Comparison of ENCODE assay signal across 19 cellular contexts in genomic region chr3:294096-294495, GRCh38.
DNase-seq lines count a peak whose midpoint lies in the region; ATAC-seq and TF ChIP-seq lines count a peak whose summit lies in the region.
"Had no signal": no experiment of that assay in that cellular context is flagged by ENCODE, and none has a peak within 500 bp of the region (broad histone marks: within the 10 kb centered on the region; RNA-seq: fewer than 3 reads in every experiment).

No MANE protein-coding gene starts in this region.

- H3K36me3 ChIP-seq in upper lobe of right lung = no peaks in the 10 kb centered on the region
- H3K36me3 ChIP-seq: BLaER1 had no signal

- H3K27ac ChIP-seq in epithelial cell of prostate (peak overlapping the region; percentile 79), upper lobe of right lung (no peak overlapping the region), dorsolateral prefrontal cortex (no peak overlapping the region)
- H3K27ac ChIP-seq: BLaER1, HL-60, PC-9 had no signal

- TF ChIP-seq CTCF in upper lobe of right lung (IDR thresholded peaks at IDR 0.05) (no peak), dorsolateral prefrontal cortex (IDR thresholded peaks at IDR 0.05 in 54 of 56, conservative IDR thresholded peaks at IDR 0.05 in 2 of 56; ENCODE audit: low read depth in 1 of 56, partially characterized antibody in 56 of 56) (no peak)

- intact Hi-C loops in upper lobe of right lung (cut with DNase I) (no loop called here), dorsolateral prefrontal cortex (cut with DNase I) (no loop called here)

- no peak overlapping the region for H3K4me3 ChIP-seq in upper lobe of right lung
- no peak overlapping the region for H3K4me3 ChIP-seq in dorsolateral prefrontal cortex
- H3K4me3 ChIP-seq: BLaER1, PC-9 had no signal

- peak; percentile 58 for ATAC-seq in upper lobe of right lung

- H3K9me3 ChIP-seq in upper lobe of right lung = no peaks in the 10 kb centered on the region
- H3K9me3 ChIP-seq: BLaER1 had no signal

- no peaks in the 10 kb centered on the region for H3K27me3 ChIP-seq in upper lobe of right lung
- H3K27me3 ChIP-seq in dorsolateral prefrontal cortex = peaks cover 0 to 4% (median 0%) of the 10 kb centered on the region in 45 donors
- H3K27me3 ChIP-seq: BLaER1 had no signal

- no peaks in the 10 kb centered on the region for H3K4me1 ChIP-seq in upper lobe of right lung

- DNase-seq in NCI-H510A treated with DMSO at 0.1 percent for 48 hours (lab: John Stamatoyannopoulos, UW) (peak; percentile 79), NCI-H510A (lab: John Stamatoyannopoulos, UW) (no peak), NCI-H2029 (lab: John Stamatoyannopoulos, UW) (peak; percentile 93), epithelial cell of prostate (ENCODE audit: low read depth, low spot score) (peak; percentile 96), upper lobe of right lung (no peak), NCI-H146 treated with DMSO at 0.1 percent for 48 hours (lab: John Stamatoyannopoulos, UW; ENCODE audit: unreplicated experiment) (no peak), dorsolateral prefrontal cortex (no peak), NCI-H526 treated with DMSO at 0.1 percent for 48 hours (lab: John Stamatoyannopoulos, UW) (no peak)
- DNase-seq: DMS 273 treated with DMSO at 0.1 percent for 48 hours, H9, MV-4-11, NCI-H1417 treated with DMSO at 0.1 percent for 48 hours, NCI-H2081, NCI-H226, NCI-H69, SW 1271 had no signal

Comparison
In these comparisons a context has a peak if more than half of its experiments do, and no peak if none do; other contexts are left out.
1. DNase-seq: peak in NCI-H510A treated with DMSO at 0.1 percent for 48 hours (single experiment), NCI-H2029 (single experiment) and epithelial cell of prostate (single experiment); none in NCI-H510A (single experiment), upper lobe of right lung (single experiment), NCI-H146 treated with DMSO at 0.1 percent for 48 hours (single experiment), dorsolateral prefrontal cortex (0 of 10) and NCI-H526 treated with DMSO at 0.1 percent for 48 hours (single experiment).